20 cellular contexts compared by ENCODE assay signal in genomic region chr20:59693587-59693986, GRCh38.
"Had no signal": no experiment of that assay in that cellular context is flagged by ENCODE, and none has a peak within 500 bp of the region (broad histone marks: within the 10 kb centered on the region; RNA-seq: fewer than 3 reads in every experiment).

No MANE protein-coding gene starts in this region.

- DNase-seq: MV-4-11, NCI-H1048, NCI-H1105, NCI-H1417, NCI-H1436 treated with DMSO at 0.1 percent for 48 hours, NCI-H1694, NCI-H187 treated with DMSO at 0.1 percent for 48 hours, NCI-H2029 treated with DMSO at 0.1 percent for 48 hours, NCI-H226, NCI-H446 treated with DMSO at 0.1 percent for 48 hours, NCI-H524, NCI-H69, NCI-H774, RPMI8226, SHP77, SK-N-SH, T-helper 1 cell had no signal

- H3K4me3 ChIP-seq: K562 had no signal

- H3K4me2 ChIP-seq: KMS-11, SK-N-SH had no signal

- H3K9ac ChIP-seq: KMS-11, SK-N-SH had no signal

- ATAC-seq: K562 had no signal

- H3K27ac ChIP-seq: HL-60, KMS-11 had no signal

- H3K9me3 ChIP-seq: SK-N-SH had no signal
